In the genomic region with DNA sequence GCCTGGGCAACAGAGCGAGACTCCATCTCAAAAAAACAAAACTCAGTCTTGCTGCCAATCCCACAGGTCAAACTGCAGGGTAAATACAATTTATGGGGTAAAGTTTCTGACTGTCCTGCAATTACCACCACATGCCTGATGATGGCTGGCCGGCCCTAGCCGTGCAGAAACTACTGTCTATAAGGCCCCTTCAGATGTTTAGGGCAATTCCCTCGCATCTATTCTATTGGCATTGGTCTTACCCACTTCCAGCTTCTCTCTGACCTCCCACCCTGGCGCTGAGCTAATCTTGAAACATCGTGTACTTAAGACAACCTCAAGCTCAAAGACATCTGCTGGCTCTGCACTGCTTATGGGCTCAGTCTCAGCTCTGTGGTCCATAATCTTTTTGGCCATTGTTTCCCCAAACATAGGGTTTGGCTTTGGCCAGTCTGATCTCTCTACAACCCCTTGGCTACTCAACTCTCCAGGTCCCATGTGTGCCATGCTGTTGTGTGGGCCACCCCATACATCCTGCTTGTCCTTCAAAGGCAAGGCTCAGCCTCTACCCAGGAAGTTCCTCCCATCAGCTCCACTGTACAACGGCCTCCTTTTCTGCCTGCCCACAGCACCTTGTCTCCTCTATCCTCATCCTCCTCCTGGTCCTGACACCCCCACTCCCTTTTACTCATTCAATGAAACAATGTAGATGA, we compare ENCODE assay signal across 1 cellular context.
TF ChIP-seq lines count a peak whose summit lies in the region.

No MANE protein-coding gene starts in this region.

TF ChIP-seq in A549, 52 proteins besides CTCF, POLR2A, EP300 and RAD21 (continued from another document):
- TF ChIP-seq KDM1A (IDR thresholded peaks at IDR 0.05; ENCODE audit: low read depth) (no peak), TP53 (CRISPR knock-in tag; IDR thresholded peaks at IDR 0.05) (0 out of 2 replicates have a peak, but pooled peaks have one; percentile 49), CHD2 (IDR thresholded peaks at IDR 0.05; ENCODE audit: low read length, partially characterized antibody) (no peak), CHD4 (IDR thresholded peaks at IDR 0.05; ENCODE audit: borderline replicate concordance) (no peak), FOXS1 (CRISPR knock-in tag; IDR thresholded peaks at IDR 0.05) (no peak), BHLHE40 (IDR thresholded peaks at IDR 0.05; ENCODE audit: low read depth, low read length) (no peak), FOSL2 (IDR thresholded peaks at IDR 0.05) (no peak), FOSL2 (CRISPR knock-in tag; IDR thresholded peaks at IDR 0.05) (no peak), HOXA7 (CRISPR knock-in tag; IDR thresholded peaks at IDR 0.05) (peak; percentile 83; the same call in 1 of the 2 replicates), MAFK (IDR thresholded peaks at IDR 0.05; ENCODE audit: partially characterized antibody) (no peak), EHF (CRISPR knock-in tag; IDR thresholded peaks at IDR 0.05) (no peak), RFX5 (IDR thresholded peaks at IDR 0.05) (no peak), SREBF2 (IDR thresholded peaks at IDR 0.05) (no peak), MAZ (IDR thresholded peaks at IDR 0.05; ENCODE audit: borderline replicate concordance, low read depth, low read length) (no peak), KDM5A (IDR thresholded peaks at IDR 0.05) (no peak)
- TF ChIP-seq, protein P1, sequence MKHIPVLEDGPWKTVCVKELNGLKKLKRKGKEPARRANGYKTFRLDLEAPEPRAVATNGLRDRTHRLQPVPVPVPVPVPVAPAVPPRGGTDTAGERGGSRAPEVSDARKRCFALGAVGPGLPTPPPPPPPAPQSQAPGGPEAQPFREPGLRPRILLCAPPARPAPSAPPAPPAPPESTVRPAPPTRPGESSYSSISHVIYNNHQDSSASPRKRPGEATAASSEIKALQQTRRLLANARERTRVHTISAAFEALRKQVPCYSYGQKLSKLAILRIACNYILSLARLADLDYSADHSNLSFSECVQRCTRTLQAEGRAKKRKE (CRISPR knock-in tag; IDR thresholded peaks at IDR 0.05; ENCODE audit: low read depth): no peak
- TF ChIP-seq, protein P2, sequence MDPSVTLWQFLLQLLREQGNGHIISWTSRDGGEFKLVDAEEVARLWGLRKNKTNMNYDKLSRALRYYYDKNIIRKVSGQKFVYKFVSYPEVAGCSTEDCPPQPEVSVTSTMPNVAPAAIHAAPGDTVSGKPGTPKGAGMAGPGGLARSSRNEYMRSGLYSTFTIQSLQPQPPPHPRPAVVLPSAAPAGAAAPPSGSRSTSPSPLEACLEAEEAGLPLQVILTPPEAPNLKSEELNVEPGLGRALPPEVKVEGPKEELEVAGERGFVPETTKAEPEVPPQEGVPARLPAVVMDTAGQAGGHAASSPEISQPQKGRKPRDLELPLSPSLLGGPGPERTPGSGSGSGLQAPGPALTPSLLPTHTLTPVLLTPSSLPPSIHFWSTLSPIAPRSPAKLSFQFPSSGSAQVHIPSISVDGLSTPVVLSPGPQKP (IDR thresholded peaks at IDR 0.05; ENCODE audit: low read depth, low read length): no peak
TF ChIP-seq in A549: peak in this region for 4.
